ENCODE assay signal across 23 cellular contexts in genomic region chr7:29341156-29341555, GRCh38.
"Had no signal": no experiment of that assay in that cellular context is flagged by ENCODE, and none has a peak within 500 bp of the region (broad histone marks: within the 10 kb centered on the region; RNA-seq: fewer than 3 reads in every experiment).

No MANE protein-coding gene starts in this region.

- H3K4me1 ChIP-seq: gastrocnemius medialis, testis had no signal

- DNase-seq: activated CD4-positive, alpha-beta T cell treated with anti-CD3 and anti-CD28 coated beads for 1 hour; activated CD4-positive, alpha-beta T cell treated with anti-CD3 and anti-CD28 coated beads, Interleukin-2, amount 50 U/mL, for 1 hour; activated CD8-positive, alpha-beta T cell treated with anti-CD3 and anti-CD28 coated beads, Interleukin-2, amount 10 ng/mL, durations not matched to agents 7 days and 5 days; activated gamma-delta T cell; activated naive CD4-positive, alpha-beta T cell treated with anti-CD3 and anti-CD28 coated beads, Interleukin-2, amount 50 U/mL, for 16 hours; activated naive CD8-positive, alpha-beta T cell treated with anti-CD3 and anti-CD28 coated beads, Interleukin-2, amount 50 U/mL, for 24 hours; body of pancreas; dermis blood vessel endothelial cell; effector CD8-positive, alpha-beta T cell; gastrocnemius medialis; hypothalamus; left ventricle myocardium inferior; naive thymus-derived CD4-positive, alpha-beta T cell; occipital lobe; retina; sigmoid colon; stimulated activated CD4-positive, alpha-beta T cell treated with anti-CD3 and anti-CD28 coated beads, Interleukin-2, amount 100 ng/mL, for 48 hours; stimulated activated CD8-positive, alpha-beta memory T cell treated with anti-CD3 and anti-CD28 coated beads, Interleukin-4, amount 100 ng/mL, for 48 hours; stimulated activated naive B cell treated with anti-CD40 and anti-IgM and Interleukin-4, amounts not matched to agents 10 μg/mL and 1 μg/mL and 100 μg/mL, for 72 hours; T-helper 9 cell; testis; upper lobe of left lung had no signal

- H3K36me3 ChIP-seq: esophagus muscularis mucosa, gastrocnemius medialis, left ventricle myocardium inferior, sigmoid colon, upper lobe of left lung had no signal

- H3K27ac ChIP-seq: body of pancreas, esophagus muscularis mucosa, gastrocnemius medialis, left ventricle myocardium inferior, sigmoid colon, testis, upper lobe of left lung had no signal

- H3K27me3 ChIP-seq: body of pancreas, esophagus muscularis mucosa, gastrocnemius medialis, sigmoid colon, testis, upper lobe of left lung had no signal

- H3K4me3 ChIP-seq: body of pancreas, esophagus muscularis mucosa, gastrocnemius medialis, left ventricle myocardium inferior, sigmoid colon, testis, upper lobe of left lung had no signal

- H3K9me3 ChIP-seq: body of pancreas, esophagus muscularis mucosa, gastrocnemius medialis, left ventricle myocardium inferior, sigmoid colon, testis, upper lobe of left lung had no signal
